9 cellular contexts compared by ENCODE assay signal in genomic region chr12:123762715-123763052, GRCh38. TPM values are rescaled to one million over a fixed set of nuclear protein-coding genes. Genes with fewer than 3 reads are reported as not detected.
DNase-seq lines count a peak whose midpoint lies in the region; ATAC-seq, FAIRE-seq and TF ChIP-seq lines count a peak whose summit lies in the region.
"Had no signal": no experiment of that assay in that cellular context is flagged by ENCODE, and none has a peak within 500 bp of the region (broad histone marks: within the 10 kb centered on the region; RNA-seq: fewer than 3 reads in every experiment).

No MANE protein-coding gene starts in this region.

- DNase-seq in heart right ventricle: no peak
- no peak for DNase-seq in cardiac septum (ENCODE audit: low spot score)
- DNase-seq in astrocyte (ENCODE audit: low read depth): no peak
- no peak for DNase-seq in memory B cell (ENCODE audit: low spot score in 2 of 2)
- DNase-seq in upper lobe of left lung: no peak
- no peak for DNase-seq in A172 (ENCODE audit: low spot score)

- no peaks in the 10 kb centered on the region for H4K20me1 ChIP-seq in astrocyte (ENCODE audit: insufficient read depth, low read length)

- intact Hi-C loops in heart right ventricle (cut with DNase I) (no loop called here), cardiac septum (cut with DNase I) (no loop called here)

- no peak overlapping the region for H3K9ac ChIP-seq in astrocyte (ENCODE audit: low read length)

- ATAC-seq in heart right ventricle: peak in 1 of 8 donors; percentile 13
- ATAC-seq in memory B cell (ENCODE audit: low read depth): no peak
- ATAC-seq in upper lobe of left lung (ENCODE audit: low FRiP score in 2 of 2): peak in 1 of 2 donors; percentile 38
- ATAC-seq in HG03135 (IDR thresholded peaks at IDR 0.05; ENCODE audit: unreplicated experiment): no peak
- ATAC-seq in HG02884 (IDR thresholded peaks at IDR 0.05; ENCODE audit: unreplicated experiment): no peak

- H3K27me3 Mint-ChIP-seq in astrocyte (ENCODE audit: low read depth, unreplicated experiment) (peaks cover 15% of the 10 kb centered on the region), memory B cell (no peaks in the 10 kb centered on the region)

- peaks cover 2% of the 10 kb centered on the region for H3K9me3 Mint-ChIP-seq in astrocyte (ENCODE audit: unreplicated experiment)
- H3K9me3 Mint-ChIP-seq in memory B cell: no peaks in the 10 kb centered on the region

- no peak for TF ChIP-seq EP300 in upper lobe of left lung (IDR thresholded peaks at IDR 0.05)

- H3K36me3 ChIP-seq in heart right ventricle (peaks cover 0 to 25% (median 0%) of the 10 kb centered on the region in 9 donors), astrocyte (ENCODE audit: insufficient read depth, low read length) (no peaks in the 10 kb centered on the region), upper lobe of left lung (peaks cover 0 to 18% (median under 1%) of the 10 kb centered on the region in 4 donors)

- H3K27me3 ChIP-seq in heart right ventricle: peaks cover 0 to 41% (median 24%) of the 10 kb centered on the region in 7 donors
- peaks cover 5% of the 10 kb centered on the region for H3K27me3 ChIP-seq in astrocyte (ENCODE audit: insufficient read depth, low read length)
- H3K27me3 ChIP-seq in upper lobe of left lung: peaks cover 0 to 8% (median 3%) of the 10 kb centered on the region in 4 donors

- no peak for FAIRE-seq in astrocyte (lab: Jason Lieb, UNC)
- FAIRE-seq: D721Med had no signal

- H3K4me1 ChIP-seq in heart right ventricle (peaks cover 0 to 18% (median 4%) of the 10 kb centered on the region in 9 donors), astrocyte (ENCODE audit: insufficient read depth, low read length) (peaks cover 4% of the 10 kb centered on the region), upper lobe of left lung (peaks cover 7 to 16% (median 11%) of the 10 kb centered on the region in 4 donors)

- TF ChIP-seq CTCF in heart right ventricle (IDR thresholded peaks at IDR 0.05) (no peak), astrocyte (IDR thresholded peaks at IDR 0.05; ENCODE audit: insufficient read depth, low read depth, low read length) (no peak), upper lobe of left lung (IDR thresholded peaks at IDR 0.05) (no peak)

- no peaks in the 10 kb centered on the region for H3K9me3 ChIP-seq in heart right ventricle
- no peaks in the 10 kb centered on the region for H3K9me3 ChIP-seq in astrocyte (ENCODE audit: insufficient read depth, low read depth, low read length)
- H3K9me3 ChIP-seq in upper lobe of left lung: no peaks in the 10 kb centered on the region

- TF ChIP-seq POLR2A in upper lobe of left lung (IDR thresholded peaks at IDR 0.05): no peak

- H3K4me3 Mint-ChIP-seq in astrocyte (ENCODE audit: unreplicated experiment) (peak overlapping the region; percentile 63), memory B cell (peak overlapping the region; percentile 88)

- peak overlapping the region; percentile 83 for H2AFZ ChIP-seq in astrocyte (ENCODE audit: low read depth, low read length)

- H3K27ac ChIP-seq in heart right ventricle (no peak overlapping the region), astrocyte (ENCODE audit: low read depth, low read length) (no peak overlapping the region), upper lobe of left lung (no peak overlapping the region)

- H3K27ac Mint-ChIP-seq in astrocyte (ENCODE audit: unreplicated experiment) (no peak overlapping the region), memory B cell (no peak overlapping the region)

- H3K4me3 ChIP-seq in heart right ventricle: peak overlapping the region in 6 of 10 donors; percentile 37 to 57 (median 44)
- H3K4me3 ChIP-seq in astrocyte (ENCODE audit: insufficient read depth, low read depth, low read length): peak overlapping the region; percentile 55
- peak overlapping the region in 3 of 4 donors; percentile 44 to 59 (median 55) for H3K4me3 ChIP-seq in upper lobe of left lung

- no peaks in the 10 kb centered on the region for H3K36me3 Mint-ChIP-seq in astrocyte (ENCODE audit: low read depth, unreplicated experiment)
- peaks cover 2% of the 10 kb centered on the region for H3K36me3 Mint-ChIP-seq in memory B cell

- peaks cover 2% of the 10 kb centered on the region for H3K4me1 Mint-ChIP-seq in astrocyte (ENCODE audit: low read depth, unreplicated experiment)
- H3K4me1 Mint-ChIP-seq in memory B cell: peaks cover 5% of the 10 kb centered on the region

- H3K79me2 ChIP-seq in astrocyte (ENCODE audit: insufficient read depth, low read length): no peaks in the 10 kb centered on the region

- H3K4me2 ChIP-seq in astrocyte (ENCODE audit: low read length): peak overlapping the region; percentile 86

- WGBS in heart right ventricle, 2 donors: 39 to 43% methylated on average over 15 of the region's 15 CpGs
- WGBS in upper lobe of left lung, 2 donors: 31 to 32% methylated on average over 6 to 15 of the region's 15 CpGs

RNA-seq across cellular contexts. Expression of gene DNAH10, which starts 0.6 kb away (rescaled TPM):
- under 1 TPM in 7 of 10 donors, not detected in 3; 0.05 to 0.60 (median 0.24) TPM for total RNA-seq in heart right ventricle
- polyA plus RNA-seq in heart right ventricle: under 1 TPM; 0.07 to 0.09 TPM
- total RNA-seq in cardiac septum: 0.73 TPM
- total RNA-seq in astrocyte: 0.54 and 1.2 TPM in 2 replicates
- total RNA-seq in upper lobe of left lung: 10 to 100 TPM in 2 of 6 donors, 1 to 10 TPM in 3, under 1 TPM in 1; 0.31 to 46.0 (median 8.3) TPM
- total RNA-seq in A172 (2014; rRNA removed; shearing (Covaris generic)): 0.09 and 1.1 TPM in 2 replicates

RNA-seq across cellular contexts. Expression of gene ATP6V0A2, which starts 50.5 kb away (rescaled TPM):
- 10 to 100 TPM in 9 of 10 donors, 1 to 10 TPM in 1; 8.6 to 16.9 (median 11.6) TPM for total RNA-seq in heart right ventricle
- polyA plus RNA-seq in heart right ventricle: 1 to 10 TPM; 4.7 to 6.2 TPM
- 14.9 TPM for total RNA-seq in cardiac septum
- total RNA-seq in astrocyte: 25.5 and 26.2 TPM in 2 replicates
- total RNA-seq in upper lobe of left lung: 10 to 100 TPM; 19.3 to 52.4 (median 25.3) TPM
- 25.9 and 27.6 TPM in 2 replicates for total RNA-seq in A172 (2014; rRNA removed; shearing (Covaris generic))
